Comparison of ENCODE assay signal across 8 cellular contexts in the genomic region with DNA sequence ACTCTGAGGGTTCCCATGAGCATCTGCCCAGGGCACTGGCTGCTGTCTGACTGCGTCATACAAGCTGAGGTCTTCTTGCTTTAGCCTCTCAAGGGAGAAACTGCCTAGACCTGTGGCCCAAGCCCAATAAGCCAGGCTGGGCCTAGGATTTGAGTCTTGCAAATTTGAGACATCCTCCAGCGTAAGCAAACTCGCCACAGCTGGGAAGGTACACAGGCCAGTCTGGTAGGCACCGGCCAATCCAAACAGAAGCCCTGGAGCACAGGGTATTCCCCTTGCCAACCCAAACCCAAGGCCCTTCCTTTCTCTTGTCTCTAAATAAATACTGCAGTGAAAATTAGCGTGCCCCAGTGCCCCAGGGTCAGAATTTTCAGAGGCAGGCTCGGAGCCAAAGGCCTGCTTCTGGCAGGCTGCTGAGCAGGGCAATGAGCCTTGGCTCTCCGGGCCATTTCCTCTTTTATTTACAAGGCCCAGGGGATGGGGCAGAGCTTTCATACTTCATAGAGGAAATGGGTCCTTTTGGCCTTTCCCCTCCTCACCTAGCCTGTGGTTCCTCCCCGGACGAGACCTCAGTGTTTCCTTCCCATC. TPM values are rescaled to one million over a fixed set of nuclear protein-coding genes. Genes with fewer than 3 reads are reported as not detected.
DNase-seq lines count a peak whose midpoint lies in the region; ATAC-seq and TF ChIP-seq lines count a peak whose summit lies in the region.

No MANE protein-coding gene starts in this region.

- no peak overlapping the region for H3K4ac ChIP-seq in IMR-90 (ENCODE audit: low read depth, low read length)

- no peak for TF ChIP-seq RAD21 in IMR-90 (IDR thresholded peaks at IDR 0.05; ENCODE audit: low read length)

- 93% methylated on average over 3 of the region's 9 CpGs; no CpG with 5 or more reads in 1 of the 2 experiments for WGBS in IMR-90 (ENCODE audit: extremely low coverage in 2 of 2, insufficient read length in 1 of 2), 2 experiments
- 7 to 18% (median 12%) methylated on average over 4 to 9 of the region's 9 CpGs for WGBS in adrenal gland, 4 donors

- intact Hi-C loops in IMR-90 (cut with micrococcal nuclease), result no loop called here
- intact Hi-C loops in adrenal gland (cut with DNase I), result loop anchor here in 1 of 2 donors (10.0 kb wide), 1 partner anchor 48 kb away; no protein-coding TSS in a partner anchor
- intact Hi-C loops in left colon (cut with DNase I, micrococcal nuclease), result no loop called here
- intact Hi-C loops in tibial artery (cut with DNase I; ENCODE audit: low total_unique reads), result loop anchor here (10.0 kb wide), 2 partner anchors 348 to 438 kb away; no protein-coding TSS in a partner anchor

- H3K27me3 ChIP-seq in IMR-90 (ENCODE audit: control insufficient read depth, insufficient read depth, low read length) (no peaks in the 10 kb centered on the region), adrenal gland (no peaks in the 10 kb centered on the region), tibial artery (no peaks in the 10 kb centered on the region)

- H3K36me3 ChIP-seq in IMR-90 (ENCODE audit: control insufficient read depth, insufficient read depth, low read length) (peaks cover 60% of the 10 kb centered on the region), adrenal gland (replicated peaks in 1 of 2) (peaks cover 0 to 47% of the 10 kb centered on the region in 2 donors), tibial artery (peaks cover 29 to 63% (median 48%) of the 10 kb centered on the region in 3 donors)

- no peak overlapping the region for H4K91ac ChIP-seq in IMR-90 (ENCODE audit: insufficient read depth, low read depth, low read length)

- no peak overlapping the region for H2AK9ac ChIP-seq in IMR-90 (replicated peaks; ENCODE audit: low read depth, low read length, poor library complexity)

- DNase-seq in IMR-90, result no peak
- DNase-seq in adrenal gland, result peak; percentile 81 to 94 (median 91)
- DNase-seq in left colon, result peak in 1 of 2 donors; percentile 27
- DNase-seq in tibial artery, result peak; percentile 87 to 98
- no peak for DNase-seq in stimulated activated CD4-positive, alpha-beta T cell treated with anti-CD3 and anti-CD28 coated beads, Interleukin-4, amount 100 ng/mL, for 1 hour

- TF ChIP-seq POLR2A in IMR-90 (IDR thresholded peaks at IDR 0.05; ENCODE audit: low read depth, low read length) (no peak), adrenal gland (IDR thresholded peaks at IDR 0.05) (peak in 1 of 2 donors; percentile 20)

- H4K5ac ChIP-seq in IMR-90 (ENCODE audit: low read depth, low read length), result no peak overlapping the region

- H3K27ac ChIP-seq in IMR-90 (ENCODE audit: insufficient read depth, low read length), result no peak overlapping the region
- peak overlapping the region; percentile 73 to 79 (median 74) for H3K27ac ChIP-seq in adrenal gland
- peak overlapping the region; percentile 72 for H3K27ac ChIP-seq in tibial artery

- no peak overlapping the region for H2BK5ac ChIP-seq in IMR-90 (ENCODE audit: low read depth, low read length, poor library complexity, severe bottlenecking)

- H3K79me1 ChIP-seq in IMR-90 (ENCODE audit: low read depth in 1 of 2, low read length in 2 of 2), result peaks cover 0 to 21% of the 10 kb centered on the region in 2 experiments; a peak in 2 of 4 replicates

- POLR2A ChIA-PET in IMR-90 (lab: Charles Lee; ENCODE audit: unreplicated experiment), result no interaction called here

- no peak overlapping the region for H2AK5ac ChIP-seq in IMR-90 (ENCODE audit: low read depth, low read length)

- H3K4me1 ChIP-seq in IMR-90 (ENCODE audit: control insufficient read depth, insufficient read depth, low read length) (peaks cover 3% of the 10 kb centered on the region; the same call in 1 of the 2 replicates), adrenal gland (replicated peaks in 1 of 2) (peaks cover 15 to 31% of the 10 kb centered on the region in 2 donors), tibial artery (peaks cover 0 to 25% (median 21%) of the 10 kb centered on the region in 4 donors)

- H3K23ac ChIP-seq in IMR-90 (ENCODE audit: low read depth, low read length), result no peak overlapping the region

- CTCF ChIA-PET in IMR-90 (lab: Yijun Ruan, JAX), result no interaction called here

- no peak overlapping the region for H3K56ac ChIP-seq in IMR-90 (ENCODE audit: extremely low read depth, insufficient read depth, low read length)

- in situ Hi-C loops in IMR-90 (cut with MboI; ENCODE audit: low sequenced_read_pairs), result no loop called here

- no peaks in the 10 kb centered on the region; the same call in 1 of the 2 replicates for H3K9me1 ChIP-seq in IMR-90 (ENCODE audit: insufficient read depth, low read length)

- H2BK15ac ChIP-seq in IMR-90 (ENCODE audit: low read depth, low read length), result no peak overlapping the region

- no peak overlapping the region for H2AFZ ChIP-seq in IMR-90 (replicated peaks; ENCODE audit: low read length, poor library complexity)

- ATAC-seq in GM18858 (IDR thresholded peaks at IDR 0.05; ENCODE audit: unreplicated experiment) (peak; percentile 61), IMR-90 (ENCODE audit: low read depth) (peak; percentile 42), left colon (peak; percentile 38), HG02870 (IDR thresholded peaks at IDR 0.05; ENCODE audit: unreplicated experiment) (no peak), HG03439 (IDR thresholded peaks at IDR 0.05; ENCODE audit: unreplicated experiment) (no peak)

- no peaks in the 10 kb centered on the region for H3K9me3 ChIP-seq in IMR-90 (ENCODE audit: control insufficient read depth, insufficient read depth, low read length)
- H3K9me3 ChIP-seq in adrenal gland (replicated peaks in 1 of 3), result no peaks in the 10 kb centered on the region
- no peaks in the 10 kb centered on the region for H3K9me3 ChIP-seq in tibial artery

- no TSS peak for BruUV-seq in IMR-90 (replicated peaks; lab: Mats Ljungman, UMichigan)

- H4K20me1 ChIP-seq in IMR-90 (ENCODE audit: insufficient read depth, low read length), result no peaks in the 10 kb centered on the region

- H3K14ac ChIP-seq in IMR-90 (replicated peaks; ENCODE audit: low read depth, low read length), result no peak overlapping the region

- H3K4me3 ChIP-seq in IMR-90 (ENCODE audit: insufficient read depth, low read depth, low read length) (no peak overlapping the region), adrenal gland (no peak overlapping the region), tibial artery (no peak overlapping the region)

- no peak overlapping the region for H3K9ac ChIP-seq in IMR-90 (ENCODE audit: low read depth, low read length)

- TF ChIP-seq CTCF in IMR-90 (conservative IDR thresholded peaks at IDR 0.05; ENCODE audit: low read depth, low read length), result no peak
- no peak for TF ChIP-seq CTCF in adrenal gland (IDR thresholded peaks at IDR 0.05)
- TF ChIP-seq CTCF in tibial artery (IDR thresholded peaks at IDR 0.05), result no peak

- dilution Hi-C loops in IMR-90 (cut with HindIII; ENCODE audit: low sequenced_read_pairs, unreplicated experiment), result no loop called here

- no peak overlapping the region for H3K18ac ChIP-seq in IMR-90 (ENCODE audit: low read depth, low read length)

- H2BK20ac ChIP-seq in IMR-90 (ENCODE audit: low read depth, low read length), result no peak overlapping the region

- no peak overlapping the region for H4K8ac ChIP-seq in IMR-90 (ENCODE audit: low read depth in 2 of 2, low read length in 2 of 2)

- H3K4me2 ChIP-seq in IMR-90 (ENCODE audit: low read depth, low read length), result no peak overlapping the region

- H2BK120ac ChIP-seq in IMR-90 (ENCODE audit: low read depth, low read length), result no peak overlapping the region

TF ChIP-seq in IMR-90, 13 proteins besides CTCF, POLR2A, EP300 and RAD21 (continues in another document):
- TF ChIP-seq FOS (IDR thresholded peaks at IDR 0.05; ENCODE audit: low read depth, low read length) (no peak), CHD1 (IDR thresholded peaks at IDR 0.05; ENCODE audit: low read depth, low read length) (no peak), NFE2L2 (IDR thresholded peaks at IDR 0.05; ENCODE audit: low read depth, low read length) (no peak), CEBPB (IDR thresholded peaks at IDR 0.05; ENCODE audit: low read depth, low read length) (no peak), MXI1 (IDR thresholded peaks at IDR 0.05; ENCODE audit: borderline replicate concordance, low read depth, low read length) (no peak), MAFK (IDR thresholded peaks at IDR 0.05; ENCODE audit: low read depth, low read length) (no peak), RCOR1 (IDR thresholded peaks at IDR 0.05; ENCODE audit: insufficient replicate concordance, low read length) (no peak), RFX5 (IDR thresholded peaks at IDR 0.05; ENCODE audit: low read depth, low read length) (no peak)
- TF ChIP-seq, protein P1, sequence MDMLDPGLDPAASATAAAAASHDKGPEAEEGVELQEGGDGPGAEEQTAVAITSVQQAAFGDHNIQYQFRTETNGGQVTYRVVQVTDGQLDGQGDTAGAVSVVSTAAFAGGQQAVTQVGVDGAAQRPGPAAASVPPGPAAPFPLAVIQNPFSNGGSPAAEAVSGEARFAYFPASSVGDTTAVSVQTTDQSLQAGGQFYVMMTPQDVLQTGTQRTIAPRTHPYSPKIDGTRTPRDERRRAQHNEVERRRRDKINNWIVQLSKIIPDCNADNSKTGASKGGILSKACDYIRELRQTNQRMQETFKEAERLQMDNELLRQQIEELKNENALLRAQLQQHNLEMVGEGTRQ (IDR thresholded peaks at IDR 0.05; ENCODE audit: low read depth, low read length), result no peak

RNA-seq across cellular contexts. Expression of a gene that starts 33.3 kb away (rescaled TPM):
- total RNA-seq in IMR-90 (2012; rRNA removed), result 27.4 and 27.8 TPM in 2 replicates
- 7.6 and 9.3 TPM in 2 replicates for polyA plus RNA-seq in IMR-90 (2012; rRNA removed)
- 3.3 and 3.5 TPM in 2 replicates for polyA plus RNA-seq in IMR-90 (2012; cell fraction: cytosol; rRNA removed)
- 12.0 and 12.4 TPM in 2 replicates for polyA plus RNA-seq in IMR-90 (2012; cell fraction: nucleus; rRNA removed; ENCODE audit: low replicate concordance)
- 10 to 100 TPM; 11.8 to 50.1 (median 29.4) TPM for total RNA-seq in adrenal gland
- 10 to 100 TPM in 1 of 3 donors, 1 to 10 TPM in 2; 4.6 to 15.4 (median 6.8) TPM for polyA plus RNA-seq in adrenal gland
- total RNA-seq in left colon, result 10 to 100 TPM; 18.4 to 29.9 TPM

RNA-seq across cellular contexts. Expression of a gene that starts 33.7 kb away (rescaled TPM):
- total RNA-seq in IMR-90 (2012; rRNA removed) (48.9 and 75.5 TPM in 2 replicates), adrenal gland (100 to 1,000 TPM in 5 of 8 donors, 10 to 100 TPM in 3; 41.7 to 332 (median 112) TPM), left colon (100 to 1,000 TPM in 1 of 2 donors, 10 to 100 TPM in 1; 73.8 to 101 TPM)
- polyA plus RNA-seq in IMR-90 (2012; rRNA removed) (29.1 and 44.0 TPM in 2 replicates), adrenal gland (100 to 1,000 TPM in 1 of 3 donors, 10 to 100 TPM in 2; 34.8 to 120 (median 47.4) TPM)
- polyA plus RNA-seq in IMR-90 (2012; cell fraction: cytosol; rRNA removed), result 9.9 and 27.6 TPM in 2 replicates
- 32.2 and 210 TPM in 2 replicates for polyA plus RNA-seq in IMR-90 (2012; cell fraction: nucleus; rRNA removed; ENCODE audit: low replicate concordance)

Comparison
In these comparisons a context has a peak if more than half of its experiments do, and no peak if none do; other contexts are left out.
1. ATAC-seq: peak in GM18858 (single experiment), IMR-90 (single experiment) and left colon (single experiment); none in HG02870 (single experiment) and HG03439 (single experiment).
2. DNase-seq: peak in adrenal gland (7 of 7) and tibial artery (2 of 2); none in IMR-90 (single experiment) and stimulated activated CD4-positive, alpha-beta T cell treated with anti-CD3 and anti-CD28 coated beads, Interleukin-4, amount 100 ng/mL, for 1 hour (single experiment).